9 cellular contexts compared by ENCODE assay signal in genomic region chr2:54680397-54681032, GRCh38. TPM values are rescaled to one million over a fixed set of nuclear protein-coding genes. Genes with fewer than 3 reads are reported as not detected.
DNase-seq lines count a peak whose midpoint lies in the region; ATAC-seq, FAIRE-seq and TF ChIP-seq lines count a peak whose summit lies in the region.
"Had no signal": no experiment of that assay in that cellular context is flagged by ENCODE, and none has a peak within 500 bp of the region (broad histone marks: within the 10 kb centered on the region; RNA-seq: fewer than 3 reads in every experiment).

No MANE protein-coding gene starts in this region.

- H3K27me3 ChIP-seq in pancreas (no peaks in the 10 kb centered on the region), endodermal cell (ENCODE audit: control insufficient read depth, insufficient read depth, low read length, poor library complexity, severe bottlenecking) (no peaks in the 10 kb centered on the region)
- H3K27me3 ChIP-seq: neutrophil had no signal

- peaks cover 0 to 6% (median 0%) of the 10 kb centered on the region in 3 donors for H3K4me1 ChIP-seq in pancreas
- H3K4me1 ChIP-seq in endodermal cell (ENCODE audit: control insufficient read depth, insufficient read depth, low read length): no peaks in the 10 kb centered on the region

- intact Hi-C loops in pancreas (cut with DNase I): no loop called here

- no peak for FAIRE-seq in pancreas (lab: Jason Lieb, UNC)

- no peaks in the 10 kb centered on the region for H3K36me3 Mint-ChIP-seq in activated naive CD8-positive, alpha-beta T cell treated with anti-CD3 and anti-CD28 coated beads, Interleukin-2, amount 10 ng/mL, durations not matched to agents 7 days and 5 days
- H3K36me3 Mint-ChIP-seq in endodermal cell (ENCODE audit: low read depth): no peaks in the 10 kb centered on the region

- TF ChIP-seq CTCF in GM20000 (IDR thresholded peaks at IDR 0.05; ENCODE audit: extremely low read depth, missing control alignments) (no peak), pancreas (IDR thresholded peaks at IDR 0.05) (no peak), endodermal cell (conservative IDR thresholded peaks at IDR 0.05) (no peak)

- H3K27me3 Mint-ChIP-seq in activated naive CD8-positive, alpha-beta T cell treated with anti-CD3 and anti-CD28 coated beads, Interleukin-2, amount 10 ng/mL, durations not matched to agents 7 days and 5 days: peaks cover 30% of the 10 kb centered on the region
- H3K27me3 Mint-ChIP-seq in endodermal cell (ENCODE audit: insufficient read depth): no peaks in the 10 kb centered on the region

- H3K4me1 Mint-ChIP-seq in activated naive CD8-positive, alpha-beta T cell treated with anti-CD3 and anti-CD28 coated beads, Interleukin-2, amount 10 ng/mL, durations not matched to agents 7 days and 5 days: peaks cover 33% of the 10 kb centered on the region
- no peaks in the 10 kb centered on the region for H3K4me1 Mint-ChIP-seq in endodermal cell

- 66 to 68% methylated on average over 6 of the region's 6 CpGs for WGBS in pancreas, 2 donors
- WGBS in endodermal cell (ENCODE audit: insufficient coverage in 1 of 2, insufficient read length in 1 of 2), 2 experiments: 85 to 87% methylated on average over 6 of the region's 6 CpGs

- H3K9me3 ChIP-seq in pancreas (no peaks in the 10 kb centered on the region), endodermal cell (ENCODE audit: control insufficient read depth, low read length) (no peaks in the 10 kb centered on the region)
- H3K9me3 ChIP-seq: neutrophil had no signal

- peak; percentile 63 for ATAC-seq in HG03520 (IDR thresholded peaks at IDR 0.05; ENCODE audit: unreplicated experiment)
- ATAC-seq in activated naive CD8-positive, alpha-beta T cell treated with anti-CD3 and anti-CD28 coated beads, Interleukin-2, amount 10 ng/mL, durations not matched to agents 7 days and 5 days (ENCODE audit: low read depth): peak; percentile 76
- no peak for ATAC-seq in pancreas

- H3K27ac ChIP-seq in pancreas (no peak overlapping the region), endodermal cell (ENCODE audit: low read depth, low read length) (no peak overlapping the region)

- POLR2A ChIA-PET in activated naive CD8-positive, alpha-beta T cell treated with anti-CD3 and anti-CD28 coated beads, Interleukin-2, amount 10 ng/mL, durations not matched to agents 7 days and 5 days (lab: Charles Lee): interaction anchor here (0.6 to 1.0 kb wide), 5 partner anchors 15 to 913 kb away, joined by 3 to 6 read pairs (median 3); partner anchors contain the start of gene CHAC2

- no peaks in the 10 kb centered on the region for H3K9me3 Mint-ChIP-seq in activated naive CD8-positive, alpha-beta T cell treated with anti-CD3 and anti-CD28 coated beads, Interleukin-2, amount 10 ng/mL, durations not matched to agents 7 days and 5 days
- H3K9me3 Mint-ChIP-seq in endodermal cell: no peaks in the 10 kb centered on the region

- H3K4me3 ChIP-seq in pancreas (no peak overlapping the region), endodermal cell (ENCODE audit: low read length) (no peak overlapping the region)

- no peak overlapping the region for H3K9ac ChIP-seq in endodermal cell (ENCODE audit: extremely low read depth, low read length, poor library complexity, severe bottlenecking)

- H3K36me3 ChIP-seq in pancreas: no peaks in the 10 kb centered on the region
- no peaks in the 10 kb centered on the region for H3K36me3 ChIP-seq in endodermal cell (ENCODE audit: control insufficient read depth, insufficient read depth, low read length)
- H3K36me3 ChIP-seq: neutrophil had no signal

- H3K4me3 Mint-ChIP-seq in activated naive CD8-positive, alpha-beta T cell treated with anti-CD3 and anti-CD28 coated beads, Interleukin-2, amount 10 ng/mL, durations not matched to agents 7 days and 5 days: peak overlapping the region; percentile 82
- H3K4me3 Mint-ChIP-seq in endodermal cell: no peak overlapping the region

- DNase-seq in EL: peak; percentile 17
- peak; percentile 34 for DNase-seq in GM20000 (ENCODE audit: low spot score)
- DNase-seq in activated naive CD8-positive, alpha-beta T cell treated with anti-CD3 and anti-CD28 coated beads, Interleukin-2, amount 10 ng/mL, durations not matched to agents 7 days and 5 days: peak; percentile 51
- DNase-seq in pancreas: no peak
- DNase-seq in HuH-7.5 (ENCODE audit: low spot score): no peak
- no peak for DNase-seq in endodermal cell
- no peak for DNase-seq in DMS53 treated with DMSO at 0.1 percent for 48 hours (lab: John Stamatoyannopoulos, UW; ENCODE audit: unreplicated experiment)

- peak overlapping the region; percentile 37 for H3K27ac Mint-ChIP-seq in activated naive CD8-positive, alpha-beta T cell treated with anti-CD3 and anti-CD28 coated beads, Interleukin-2, amount 10 ng/mL, durations not matched to agents 7 days and 5 days
- no peak overlapping the region for H3K27ac Mint-ChIP-seq in endodermal cell

RNA-seq across cellular contexts. Expression of gene EML6, which starts 42.9 kb away (rescaled TPM):
- total RNA-seq in activated naive CD8-positive, alpha-beta T cell treated with anti-CD3 and anti-CD28 coated beads, Interleukin-2, amount 10 ng/mL, durations not matched to agents 7 days and 5 days: 1 to 10 TPM; 2.1 to 2.4 TPM
- 1 to 10 TPM; 1.2 to 2.9 (median 2.1) TPM for total RNA-seq in pancreas
- polyA plus RNA-seq in pancreas: 1 to 10 TPM; 2.3 to 4.9 TPM
- total RNA-seq in endodermal cell: 1 to 10 TPM; 1.4 to 2.1 TPM
- 0.68 TPM for polyA plus RNA-seq in endodermal cell (2013, experiment 1 of 2)
- 0.70 TPM for polyA plus RNA-seq in endodermal cell (2013, experiment 2 of 2)

Comparison
In these comparisons a context has a peak if more than half of its experiments do, and no peak if none do; other contexts are left out.
1. DNase-seq: peak in EL (single experiment), GM20000 (single experiment) and activated naive CD8-positive, alpha-beta T cell treated with anti-CD3 and anti-CD28 coated beads, Interleukin-2, amount 10 ng/mL, durations not matched to agents 7 days and 5 days (single experiment); none in pancreas (0 of 6), HuH-7.5 (single experiment), endodermal cell (single experiment) and DMS53 treated with DMSO at 0.1 percent for 48 hours (single experiment).
2. ATAC-seq: peak in HG03520 (single experiment) and activated naive CD8-positive, alpha-beta T cell treated with anti-CD3 and anti-CD28 coated beads, Interleukin-2, amount 10 ng/mL, durations not matched to agents 7 days and 5 days (single experiment); none in pancreas (0 of 4).